ENCODE assay signal across 10 cellular contexts in the genomic region with DNA sequence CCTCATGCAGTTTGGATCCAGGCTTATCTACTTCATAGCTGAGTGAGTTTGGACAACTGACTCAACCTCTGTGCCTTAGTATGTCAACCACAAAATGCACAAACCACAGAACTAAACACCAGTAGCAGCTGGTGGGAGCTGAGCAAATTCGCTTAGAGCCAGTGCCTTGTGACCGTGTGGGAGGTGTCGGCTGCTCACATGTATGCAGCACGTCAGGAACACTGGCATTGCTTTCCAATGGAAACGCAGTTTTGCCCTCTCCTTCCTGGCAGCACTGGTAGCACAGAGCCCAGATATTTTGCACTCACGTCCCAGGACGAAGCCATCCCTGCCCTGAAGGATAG. TPM values are rescaled to one million over a fixed set of nuclear protein-coding genes. Genes with fewer than 3 reads are reported as not detected.
DNase-seq lines count a peak whose midpoint lies in the region; ATAC-seq, FAIRE-seq and TF ChIP-seq lines count a peak whose summit lies in the region.
"Had no signal": no experiment of that assay in that cellular context is flagged by ENCODE, and none has a peak within 500 bp of the region (broad histone marks: within the 10 kb centered on the region; RNA-seq: fewer than 3 reads in every experiment).

No MANE protein-coding gene starts in this region.

- no peaks in the 10 kb centered on the region for H3K79me2 ChIP-seq in GM12878 (ENCODE audit: control insufficient read depth, insufficient read depth, low read length)

- H3K27me3 ChIP-seq in IMR-90 (ENCODE audit: control insufficient read depth, insufficient read depth, low read length), result peaks cover 12% of the 10 kb centered on the region
- H3K27me3 ChIP-seq in GM12878 (replicated peaks in 1 of 2; ENCODE audit: control insufficient read depth in 2 of 2, insufficient read depth in 2 of 2, low read length in 1 of 2), result peaks cover 0 to 2% of the 10 kb centered on the region in 2 experiments; a peak in 2 of 4 replicates
- no peaks in the 10 kb centered on the region for H3K27me3 ChIP-seq in Peyer's patch

- CTCF ChIA-PET in IMR-90 (lab: Yijun Ruan, JAX), result interaction anchor here (1.0 kb wide), 1 partner anchor 15 kb away, joined by 3 read pairs; no protein-coding TSS in a partner anchor
- CTCF ChIA-PET in GM12878 (lab: Yijun Ruan, JAX), result interaction anchor here (0.7 kb wide), 1 partner anchor 448 kb away, joined by 3 read pairs; no protein-coding TSS in a partner anchor

- no peak overlapping the region for H3K4me2 ChIP-seq in IMR-90 (ENCODE audit: low read depth, low read length)
- no peak overlapping the region for H3K4me2 ChIP-seq in GM12878 (ENCODE audit: control insufficient read depth, insufficient read depth)

- peak; percentile 92 for ATAC-seq in IMR-90 (ENCODE audit: low read depth)
- ATAC-seq in GM12878, result peak; percentile 67
- ATAC-seq in GM19324 (IDR thresholded peaks at IDR 0.05; ENCODE audit: low FRiP score, unreplicated experiment), result no peak

- H3K4me1 Mint-ChIP-seq in nephron, result peaks cover 20% of the 10 kb centered on the region

- no peak overlapping the region for H3K14ac ChIP-seq in IMR-90 (replicated peaks; ENCODE audit: low read depth, low read length)

- H3K27ac Mint-ChIP-seq in nephron, result peak overlapping the region in 2 of 3 experiments; percentile 68 to 75

- in situ Hi-C loops in IMR-90 (cut with MboI; ENCODE audit: low sequenced_read_pairs), result no loop called here
- in situ Hi-C loops in GM12878 (cut with MboI), result no loop called here

- H3K9ac ChIP-seq in IMR-90 (ENCODE audit: low read depth, low read length), result no peak overlapping the region
- no peak overlapping the region for H3K9ac ChIP-seq in GM12878 (ENCODE audit: control insufficient read depth, insufficient read depth, low read length)

- H4K8ac ChIP-seq in IMR-90 (ENCODE audit: low read depth in 2 of 2, low read length in 2 of 2), result no peak overlapping the region

- no peaks in the 10 kb centered on the region for H3K36me3 Mint-ChIP-seq in nephron (ENCODE audit: low read depth)

- no peak overlapping the region for H3K4me3 ChIP-seq in IMR-90 (ENCODE audit: insufficient read depth, low read depth, low read length)
- no peak overlapping the region for H3K4me3 ChIP-seq in GM12878
- no peak overlapping the region for H3K4me3 ChIP-seq in Peyer's patch
- H3K4me3 ChIP-seq: skin epidermis had no signal

- no peak for FAIRE-seq in GM12878 (lab: Jason Lieb, UNC)
- FAIRE-seq: keratinocyte had no signal

- no peak for TF ChIP-seq CTCF in IMR-90 (conservative IDR thresholded peaks at IDR 0.05; ENCODE audit: low read depth, low read length)
- TF ChIP-seq CTCF in GM12878 (IDR thresholded peaks at IDR 0.05 in 2 of 3, conservative IDR thresholded peaks at IDR 0.05 in 1 of 3; ENCODE audit: control insufficient read depth in 2 of 3, extremely low read depth in 1 of 3, insufficient read depth in 1 of 3, low read depth in 3 of 3, low read length in 3 of 3), result no peak
- TF ChIP-seq CTCF in nephron (IDR thresholded peaks at IDR 0.05; ENCODE audit: unreplicated experiment in 3 of 3), result no peak
- no peak for TF ChIP-seq CTCF in Peyer's patch (IDR thresholded peaks at IDR 0.05)

- no peak overlapping the region for H2BK120ac ChIP-seq in IMR-90 (ENCODE audit: low read depth, low read length)

- peak overlapping the region; percentile 62 for H2AFZ ChIP-seq in IMR-90 (replicated peaks; ENCODE audit: low read length, poor library complexity)
- no peak overlapping the region for H2AFZ ChIP-seq in GM12878 (ENCODE audit: control insufficient read depth, low read depth, low read length)

- TF ChIP-seq EP300 in GM12878 (IDR thresholded peaks at IDR 0.05; ENCODE audit: borderline replicate concordance in 1 of 2, control insufficient read depth in 1 of 2, low read depth in 2 of 2, low read length in 2 of 2), result peak; percentile 37 to 42; a peak in 1 of 4 replicates

- dilution Hi-C loops in IMR-90 (cut with HindIII; ENCODE audit: low sequenced_read_pairs, unreplicated experiment), result no loop called here

- DNase-seq in CD1c-positive myeloid dendritic cell (ENCODE audit: extremely low spot score), result peak; percentile 29
- DNase-seq in IMR-90, result peak; percentile 93
- no peak for DNase-seq in GM12878 (ENCODE audit: low read depth, low spot score)
- DNase-seq in stimulated activated CD4-positive, alpha-beta T cell treated with anti-CD3 and anti-CD28 coated beads, Interleukin-2, amount 100 ng/mL, for 24 hours, result no peak
- DNase-seq in Peyer's patch, result no peak
- no peak for DNase-seq in activated CD4-positive, alpha-beta T cell treated with anti-CD3 and anti-CD28 coated beads for 1 hour

- whole genome bisulfite sequencing in IMR-90 (ENCODE audit: extremely low coverage in 2 of 2, insufficient read length in 1 of 2), 2 experiments, result 26% methylated on average over 5 of the region's 7 CpGs; no CpG with 5 or more reads in 1 of the 2 experiments
- WGBS in GM12878 (ENCODE audit: insufficient coverage, insufficient replicate concordance, low lambda C conversion rate, missing lambda C conversion rate), result 14% methylated on average over 7 of the region's 7 CpGs

- H3K4me1 ChIP-seq in IMR-90 (ENCODE audit: control insufficient read depth, insufficient read depth, low read length) (peaks cover 3% of the 10 kb centered on the region; the same call in 1 of the 2 replicates), GM12878 (ENCODE audit: control insufficient read depth, insufficient read depth, low read length) (peaks cover 3% of the 10 kb centered on the region; the same call in 1 of the 2 replicates), Peyer's patch (peaks cover 0 to 18% (median 0%) of the 10 kb centered on the region in 4 donors)

- no peaks in the 10 kb centered on the region for H3K9me3 Mint-ChIP-seq in nephron

- SMC1A ChIA-PET in GM12878 (lab: Charles Lee; ENCODE audit: uncharacterized antibody, unreplicated experiment), result no interaction called here

- no peak for TF ChIP-seq POLR2A in IMR-90 (IDR thresholded peaks at IDR 0.05; ENCODE audit: low read depth, low read length)
- no peak for TF ChIP-seq POLR2A in GM12878 (IDR thresholded peaks at IDR 0.05; ENCODE audit: low read depth, low read length)
- no peak for TF ChIP-seq POLR2A in Peyer's patch (IDR thresholded peaks at IDR 0.05)

- BruUV-seq in IMR-90 (replicated peaks; lab: Mats Ljungman, UMichigan) (no TSS peak), GM12878 (replicated peaks; lab: Mats Ljungman, UMichigan) (no TSS peak)

- H3K27me3 Mint-ChIP-seq in nephron (ENCODE audit: low read depth), result peaks cover 4% of the 10 kb centered on the region

- no peak overlapping the region for H3K18ac ChIP-seq in IMR-90 (ENCODE audit: low read depth, low read length)

- H3K27ac ChIP-seq in IMR-90 (ENCODE audit: insufficient read depth, low read length), result no peak overlapping the region
- H3K27ac ChIP-seq in GM12878 (ENCODE audit: control insufficient read depth, insufficient read depth), result no peak overlapping the region
- H3K27ac ChIP-seq in Peyer's patch, result peak overlapping the region in 1 of 4 donors; percentile 42

- H2BK15ac ChIP-seq in IMR-90 (ENCODE audit: low read depth, low read length), result no peak overlapping the region

- H3K4me3 Mint-ChIP-seq in nephron, result no peak overlapping the region

- H3K4ac ChIP-seq in IMR-90 (ENCODE audit: low read depth, low read length), result no peak overlapping the region

- peaks cover 6% of the 10 kb centered on the region; the same call in 1 of the 2 replicates for H4K20me1 ChIP-seq in IMR-90 (ENCODE audit: insufficient read depth, low read length)
- H4K20me1 ChIP-seq in GM12878 (ENCODE audit: control insufficient read depth, insufficient read depth), result no peaks in the 10 kb centered on the region

- no peaks in the 10 kb centered on the region for H3K79me1 ChIP-seq in IMR-90 (ENCODE audit: low read depth in 1 of 2, low read length in 2 of 2)

- POLR2A ChIA-PET in IMR-90 (lab: Charles Lee; ENCODE audit: unreplicated experiment), result no interaction called here
- POLR2A ChIA-PET in GM12878 (lab: Charles Lee), result interaction anchor here (0.6 to 0.7 kb wide), 2 partner anchors 101 to 968 kb away, joined by 3 to 5 read pairs; no protein-coding TSS in a partner anchor

- H4K5ac ChIP-seq in IMR-90 (ENCODE audit: low read depth, low read length), result no peak overlapping the region

- no peaks in the 10 kb centered on the region for H3K9me3 ChIP-seq in IMR-90 (ENCODE audit: control insufficient read depth, insufficient read depth, low read length)
- H3K9me3 ChIP-seq in GM12878 (replicated peaks; ENCODE audit: control insufficient read depth, insufficient read depth, low read length), result no peaks in the 10 kb centered on the region
- no peaks in the 10 kb centered on the region for H3K9me3 ChIP-seq in Peyer's patch

- H3K23ac ChIP-seq in IMR-90 (ENCODE audit: low read depth, low read length), result no peak overlapping the region

- no peak overlapping the region for H2BK20ac ChIP-seq in IMR-90 (ENCODE audit: low read depth, low read length)

- H3K36me3 ChIP-seq in IMR-90 (ENCODE audit: control insufficient read depth, insufficient read depth, low read length), result no peaks in the 10 kb centered on the region
- no peaks in the 10 kb centered on the region for H3K36me3 ChIP-seq in GM12878 (ENCODE audit: control insufficient read depth in 2 of 2, insufficient read depth in 2 of 2, low read length in 1 of 2)
- H3K36me3 ChIP-seq in Peyer's patch, result no peaks in the 10 kb centered on the region

- H3K56ac ChIP-seq in IMR-90 (ENCODE audit: extremely low read depth, insufficient read depth, low read length), result no peak overlapping the region

- RAD21 ChIA-PET in GM12878 (lab: Charles Lee; ENCODE audit: unreplicated experiment), result no interaction called here

- no peak overlapping the region for H4K91ac ChIP-seq in IMR-90 (ENCODE audit: insufficient read depth, low read depth, low read length)

- H3K9me1 ChIP-seq in IMR-90 (ENCODE audit: insufficient read depth, low read length), result peaks cover 7% of the 10 kb centered on the region

- TF ChIP-seq RAD21 in IMR-90 (IDR thresholded peaks at IDR 0.05; ENCODE audit: low read length), result no peak
- no peak for TF ChIP-seq RAD21 in GM12878 (IDR thresholded peaks at IDR 0.05; ENCODE audit: insufficient read depth, low read depth, low read length)

- no peak overlapping the region for H2BK5ac ChIP-seq in IMR-90 (ENCODE audit: low read depth, low read length, poor library complexity, severe bottlenecking)

- 0 out of 2 replicates have a peak overlapping the region, but pooled peaks have one; percentile 28 for H2AK5ac ChIP-seq in IMR-90 (ENCODE audit: low read depth, low read length)

- intact Hi-C loops in IMR-90 (cut with micrococcal nuclease), result no loop called here
- intact Hi-C loops in GM12878 (cut with micrococcal nuclease; ENCODE audit: unreplicated experiment), result no loop called here

- no peak overlapping the region for H2AK9ac ChIP-seq in IMR-90 (replicated peaks; ENCODE audit: low read depth, low read length, poor library complexity)

RNA-seq across cellular contexts. Expression of gene NTN5, which starts 8.3 kb away (rescaled TPM):
- total RNA-seq in IMR-90 (2012; rRNA removed) (not detected in 2 replicates), GM12878 (2014; rRNA removed) (not detected in 2 replicates), GM12878 (2014; rRNA removed; fragmentation: Illumina TruSeq; extraction: Trizol) (not detected in 2 replicates), GM12878 (2021) (not detected in 2 replicates), Peyer's patch (1 to 10 TPM in 1 of 4 donors, not detected in 3; 6.8 TPM)
- polyA plus RNA-seq in IMR-90 (2012; rRNA removed) (0.11 and 0.19 TPM in 2 replicates), GM12878 (2011; rRNA removed) (0.07 TPM in 1 of 2 replicates, not detected in the other), GM12878 (2014; fragmentation: Illumina TruSeq; extraction: Trizol) (not detected in 2 replicates), GM12878 (2014; fragmentation: Nextera tagmentation; extraction: Ambion mirVana) (not detected), GM12878 (2014; rRNA removed) (0.22 and 0.23 TPM in 2 replicates), GM12878 (2016; fragmentation: Nextera tagmentation; extraction: Ambion mirVana) (not detected)
- polyA plus RNA-seq in IMR-90 (2012; cell fraction: cytosol; rRNA removed), result 0.14 and 0.29 TPM in 2 replicates
- 1.9 and 3.1 TPM in 2 replicates for polyA plus RNA-seq in IMR-90 (2012; cell fraction: nucleus; rRNA removed; ENCODE audit: low replicate concordance)
- not detected in 2 replicates for total RNA-seq in GM12878 (2013; cell fraction: nucleolus; rRNA removed)
- polyA plus RNA-seq in GM12878 (2011; ENCODE audit: low read depth), result not detected
- 0.12 TPM in 1 of 2 replicates, not detected in the other for polyA plus RNA-seq in GM12878 (2011; cell fraction: cytosol; rRNA removed)
- polyA plus RNA-seq in GM12878 (2011; cell fraction: nucleus; rRNA removed), result 0.25 and 0.47 TPM in 2 replicates
- polyA plus RNA-seq in GM12878 (2012), result 0.15 and 0.28 TPM in 2 replicates
- not detected in 2 replicates for polyA minus RNA-seq in GM12878 (2011; rRNA and poly(A)+ RNA removed)
- not detected in 2 replicates for polyA minus RNA-seq in GM12878 (2011; cell fraction: cytosol; rRNA and poly(A)+ RNA removed)
- polyA minus RNA-seq in GM12878 (2011; cell fraction: nucleus; rRNA and poly(A)+ RNA removed), result not detected in 2 replicates

RNA-seq across cellular contexts. Expression of gene FUT2, which starts 14.7 kb away (rescaled TPM):
- total RNA-seq in IMR-90 (2012; rRNA removed) (not detected in 2 replicates), GM12878 (2014; rRNA removed) (not detected in 2 replicates), GM12878 (2014; rRNA removed; fragmentation: Illumina TruSeq; extraction: Trizol) (not detected in 2 replicates), GM12878 (2021) (not detected in 2 replicates), Peyer's patch (10 to 100 TPM; 11.6 to 91.6 (median 53.8) TPM)
- polyA plus RNA-seq in IMR-90 (2012; rRNA removed) (not detected in 2 replicates), GM12878 (2011; rRNA removed) (not detected in 2 replicates), GM12878 (2014; fragmentation: Illumina TruSeq; extraction: Trizol) (not detected in 2 replicates), GM12878 (2014; fragmentation: Nextera tagmentation; extraction: Ambion mirVana) (under 1 TPM in 1 of 2 experiments, not detected in 1; 0.02 TPM), GM12878 (2014; rRNA removed) (not detected in 2 replicates), GM12878 (2016; fragmentation: Nextera tagmentation; extraction: Ambion mirVana) (under 1 TPM; 0.07 to 0.13 TPM)
- polyA plus RNA-seq in IMR-90 (2012; cell fraction: cytosol; rRNA removed), result not detected in 2 replicates
- polyA plus RNA-seq in IMR-90 (2012; cell fraction: nucleus; rRNA removed; ENCODE audit: low replicate concordance), result not detected in 2 replicates
- total RNA-seq in GM12878 (2013; cell fraction: nucleolus; rRNA removed), result not detected in 2 replicates
- polyA plus RNA-seq in GM12878 (2011; ENCODE audit: low read depth), result 0.07 TPM
- not detected in 2 replicates for polyA plus RNA-seq in GM12878 (2011; cell fraction: cytosol; rRNA removed)
- not detected in 2 replicates for polyA plus RNA-seq in GM12878 (2011; cell fraction: nucleus; rRNA removed)
- 0.21 and 0.22 TPM in 2 replicates for polyA plus RNA-seq in GM12878 (2012)
- not detected in 2 replicates for polyA minus RNA-seq in GM12878 (2011; rRNA and poly(A)+ RNA removed)
- polyA minus RNA-seq in GM12878 (2011; cell fraction: cytosol; rRNA and poly(A)+ RNA removed), result not detected in 2 replicates
- polyA minus RNA-seq in GM12878 (2011; cell fraction: nucleus; rRNA and poly(A)+ RNA removed), result not detected in 2 replicates

RNA-seq across cellular contexts. Expression of gene CA11, which starts 35.1 kb away (rescaled TPM):
- 1.3 and 1.7 TPM in 2 replicates for total RNA-seq in IMR-90 (2012; rRNA removed)
- polyA plus RNA-seq in IMR-90 (2012; rRNA removed), result 2.7 and 2.9 TPM in 2 replicates
- 2.7 and 4.7 TPM in 2 replicates for polyA plus RNA-seq in IMR-90 (2012; cell fraction: cytosol; rRNA removed)
- polyA plus RNA-seq in IMR-90 (2012; cell fraction: nucleus; rRNA removed; ENCODE audit: low replicate concordance), result 2.7 and 3.3 TPM in 2 replicates
- 0.54 and 0.61 TPM in 2 replicates for total RNA-seq in GM12878 (2013; cell fraction: nucleolus; rRNA removed)
- 3.5 and 5.5 TPM in 2 replicates for total RNA-seq in GM12878 (2014; rRNA removed)
- total RNA-seq in GM12878 (2014; rRNA removed; fragmentation: Illumina TruSeq; extraction: Trizol), result 1.8 and 2.3 TPM in 2 replicates
- 3.3 and 3.9 TPM in 2 replicates for total RNA-seq in GM12878 (2021)
- 6.3 TPM for polyA plus RNA-seq in GM12878 (2011; ENCODE audit: low read depth)
- 1.2 and 1.7 TPM in 2 replicates for polyA plus RNA-seq in GM12878 (2011; rRNA removed)
- polyA plus RNA-seq in GM12878 (2011; cell fraction: cytosol; rRNA removed), result 2.6 and 5.5 TPM in 2 replicates
- polyA plus RNA-seq in GM12878 (2011; cell fraction: nucleus; rRNA removed), result 0.54 and 1.2 TPM in 2 replicates
- 9.7 and 10.8 TPM in 2 replicates for polyA plus RNA-seq in GM12878 (2012)
- polyA plus RNA-seq in GM12878 (2014; fragmentation: Illumina TruSeq; extraction: Trizol), result 1.9 TPM in 2 replicates
- polyA plus RNA-seq in GM12878 (2014; fragmentation: Nextera tagmentation; extraction: Ambion mirVana), result 1 to 10 TPM; 5.4 to 7.5 TPM
- 1.8 and 2.7 TPM in 2 replicates for polyA plus RNA-seq in GM12878 (2014; rRNA removed)
- 1 to 10 TPM; 1.9 to 2.6 TPM for polyA plus RNA-seq in GM12878 (2016; fragmentation: Nextera tagmentation; extraction: Ambion mirVana)
- polyA minus RNA-seq in GM12878 (2011; rRNA and poly(A)+ RNA removed), result 0.93 TPM in 1 of 2 replicates, not detected in the other
- 2.9 TPM in 1 of 2 replicates, not detected in the other for polyA minus RNA-seq in GM12878 (2011; cell fraction: cytosol; rRNA and poly(A)+ RNA removed)
- polyA minus RNA-seq in GM12878 (2011; cell fraction: nucleus; rRNA and poly(A)+ RNA removed), result 1.9 TPM in 1 of 2 replicates, not detected in the other
- total RNA-seq in Peyer's patch, result 1 to 10 TPM in 3 of 4 donors, under 1 TPM in 1; 0.70 to 8.3 (median 2.1) TPM

RNA-seq across cellular contexts. Expression of gene MAMSTR, which starts 38.4 kb away (rescaled TPM):
- total RNA-seq in IMR-90 (2012; rRNA removed) (0.18 and 0.28 TPM in 2 replicates), GM12878 (2014; rRNA removed) (0.11 and 0.73 TPM in 2 replicates), GM12878 (2014; rRNA removed; fragmentation: Illumina TruSeq; extraction: Trizol) (0.13 and 0.18 TPM in 2 replicates), GM12878 (2021) (0.32 and 0.33 TPM in 2 replicates), Peyer's patch (1 to 10 TPM in 1 of 4 donors, under 1 TPM in 1, not detected in 2; 0.70 to 1.1 TPM)
- polyA plus RNA-seq in IMR-90 (2012; rRNA removed) (1.9 and 2.7 TPM in 2 replicates), GM12878 (2011; rRNA removed) (0.13 and 0.24 TPM in 2 replicates), GM12878 (2014; fragmentation: Illumina TruSeq; extraction: Trizol) (0.22 TPM in 1 of 2 replicates, not detected in the other), GM12878 (2014; fragmentation: Nextera tagmentation; extraction: Ambion mirVana) (under 1 TPM in 1 of 2 experiments, not detected in 1; 0.04 TPM), GM12878 (2014; rRNA removed) (0.31 and 0.49 TPM in 2 replicates), GM12878 (2016; fragmentation: Nextera tagmentation; extraction: Ambion mirVana) (under 1 TPM; 0.48 to 0.57 TPM)
- 2.2 and 3.7 TPM in 2 replicates for polyA plus RNA-seq in IMR-90 (2012; cell fraction: cytosol; rRNA removed)
- 2.3 and 4.1 TPM in 2 replicates for polyA plus RNA-seq in IMR-90 (2012; cell fraction: nucleus; rRNA removed; ENCODE audit: low replicate concordance)
- total RNA-seq in GM12878 (2013; cell fraction: nucleolus; rRNA removed), result 1.4 and 1.8 TPM in 2 replicates
- 0.13 TPM for polyA plus RNA-seq in GM12878 (2011; ENCODE audit: low read depth)
- polyA plus RNA-seq in GM12878 (2011; cell fraction: cytosol; rRNA removed), result 0.18 and 0.19 TPM in 2 replicates
- polyA plus RNA-seq in GM12878 (2011; cell fraction: nucleus; rRNA removed), result 0.26 and 0.37 TPM in 2 replicates
- polyA plus RNA-seq in GM12878 (2012), result 0.32 and 0.41 TPM in 2 replicates
- 0.15 and 0.62 TPM in 2 replicates for polyA minus RNA-seq in GM12878 (2011; rRNA and poly(A)+ RNA removed)
- polyA minus RNA-seq in GM12878 (2011; cell fraction: cytosol; rRNA and poly(A)+ RNA removed), result not detected in 2 replicates
- polyA minus RNA-seq in GM12878 (2011; cell fraction: nucleus; rRNA and poly(A)+ RNA removed), result 0.36 and 0.77 TPM in 2 replicates

RNA-seq across cellular contexts. Expression of gene DBP, which starts 43.9 kb away (rescaled TPM):
- 2.5 and 3.6 TPM in 2 replicates for total RNA-seq in IMR-90 (2012; rRNA removed)
- 3.0 and 3.6 TPM in 2 replicates for polyA plus RNA-seq in IMR-90 (2012; rRNA removed)
- 2.9 and 6.3 TPM in 2 replicates for polyA plus RNA-seq in IMR-90 (2012; cell fraction: cytosol; rRNA removed)
- 2.2 and 2.6 TPM in 2 replicates for polyA plus RNA-seq in IMR-90 (2012; cell fraction: nucleus; rRNA removed; ENCODE audit: low replicate concordance)
- 18.1 and 21.7 TPM in 2 replicates for total RNA-seq in GM12878 (2013; cell fraction: nucleolus; rRNA removed)
- total RNA-seq in GM12878 (2014; rRNA removed), result 10.5 and 10.6 TPM in 2 replicates
- 7.0 and 8.1 TPM in 2 replicates for total RNA-seq in GM12878 (2014; rRNA removed; fragmentation: Illumina TruSeq; extraction: Trizol)
- total RNA-seq in GM12878 (2021), result 6.7 and 7.3 TPM in 2 replicates
- 5.0 TPM for polyA plus RNA-seq in GM12878 (2011; ENCODE audit: low read depth)
- 6.0 and 9.8 TPM in 2 replicates for polyA plus RNA-seq in GM12878 (2011; rRNA removed)
- 13.1 and 14.1 TPM in 2 replicates for polyA plus RNA-seq in GM12878 (2011; cell fraction: cytosol; rRNA removed)
- 10.3 and 11.2 TPM in 2 replicates for polyA plus RNA-seq in GM12878 (2011; cell fraction: nucleus; rRNA removed)
- 12.9 and 16.4 TPM in 2 replicates for polyA plus RNA-seq in GM12878 (2012)
- polyA plus RNA-seq in GM12878 (2014; fragmentation: Illumina TruSeq; extraction: Trizol), result 5.0 and 5.1 TPM in 2 replicates
- 1 to 10 TPM; 2.0 to 2.6 TPM for polyA plus RNA-seq in GM12878 (2014; fragmentation: Nextera tagmentation; extraction: Ambion mirVana)
- polyA plus RNA-seq in GM12878 (2014; rRNA removed), result 9.4 and 9.7 TPM in 2 replicates
- 1 to 10 TPM; 4.0 to 7.1 TPM for polyA plus RNA-seq in GM12878 (2016; fragmentation: Nextera tagmentation; extraction: Ambion mirVana)
- polyA minus RNA-seq in GM12878 (2011; rRNA and poly(A)+ RNA removed), result 6.6 and 9.1 TPM in 2 replicates
- polyA minus RNA-seq in GM12878 (2011; cell fraction: cytosol; rRNA and poly(A)+ RNA removed), result 2.6 and 7.4 TPM in 2 replicates
- polyA minus RNA-seq in GM12878 (2011; cell fraction: nucleus; rRNA and poly(A)+ RNA removed), result 3.9 and 4.3 TPM in 2 replicates
- total RNA-seq in Peyer's patch, result 10 to 100 TPM in 3 of 4 donors, 1 to 10 TPM in 1; 9.9 to 51.5 (median 35.8) TPM

Comparison
In these comparisons a context has a peak if more than half of its experiments do, and no peak if none do; other contexts are left out.
1. DNase-seq: peak in CD1c-positive myeloid dendritic cell (single experiment) and IMR-90 (single experiment); none in GM12878 (single experiment), stimulated activated CD4-positive, alpha-beta T cell treated with anti-CD3 and anti-CD28 coated beads, Interleukin-2, amount 100 ng/mL, for 24 hours (0 of 2), Peyer's patch (0 of 3) and activated CD4-positive, alpha-beta T cell treated with anti-CD3 and anti-CD28 coated beads for 1 hour (single experiment).
2. RNA of gene FUT2, which starts 14.7 kb away (total RNA-seq): 11.6 to 91.6 TPM in Peyer's patch; not detected in IMR-90 and not detected in GM12878; every median in the first group is over 4 times any median in the second.